ENCODE assay signal across 22 cellular contexts in genomic region chr22:45992737-45993136, GRCh38. TPM values are rescaled to one million over a fixed set of nuclear protein-coding genes. Genes with fewer than 3 reads are reported as not detected.
DNase-seq lines count a peak whose midpoint lies in the region; ATAC-seq, FAIRE-seq and TF ChIP-seq lines count a peak whose summit lies in the region.
"Had no signal": no experiment of that assay in that cellular context is flagged by ENCODE, and none has a peak within 500 bp of the region (broad histone marks: within the 10 kb centered on the region; RNA-seq: fewer than 3 reads in every experiment).

No MANE protein-coding gene starts in this region.

- H3K9ac ChIP-seq in SK-N-SH = no peak overlapping the region
- H3K9ac ChIP-seq in K562 (ENCODE audit: insufficient read depth in 1 of 2, low read depth in 2 of 2, low read length in 2 of 2) = no peak overlapping the region
- no peak overlapping the region for H3K9ac ChIP-seq in H1 (replicated peaks in 1 of 4; ENCODE audit: extremely low read depth in 1 of 4, low read depth in 3 of 4, low read length in 3 of 4)

- H2BK12ac ChIP-seq in H1 (ENCODE audit: low read depth, low read length) = no peak overlapping the region

- H3K23me2 ChIP-seq in H1 (ENCODE audit: low read depth, low read length) = peaks cover 11% of the 10 kb centered on the region; the same call in 1 of the 2 replicates

- H4K8ac ChIP-seq in H1 (ENCODE audit: extremely low read depth, insufficient read depth, low read length) = no peak overlapping the region; the same call in 1 of the 2 replicates

- H3K4me3 ChIP-seq in SK-N-SH (ENCODE audit: low read depth in 2 of 2, low read length in 1 of 2) (no peak overlapping the region), A549 (no peak overlapping the region), K562 (no peak overlapping the region), H1 (ENCODE audit: extremely low read depth in 1 of 4, insufficient read depth in 2 of 4, low read depth in 3 of 4, low read length in 4 of 4) (no peak overlapping the region)

- no peaks in the 10 kb centered on the region for H3K9me3 ChIP-seq in SK-N-SH
- no peaks in the 10 kb centered on the region for H3K9me3 ChIP-seq in A549
- no peaks in the 10 kb centered on the region for H3K9me3 ChIP-seq in K562 (replicated peaks; ENCODE audit: control insufficient read depth, insufficient read depth, low read depth, low read length)
- no peaks in the 10 kb centered on the region for H3K9me3 ChIP-seq in H1 (ENCODE audit: insufficient read depth in 2 of 2, low read depth in 1 of 2, low read length in 1 of 2)
- H3K9me3 ChIP-seq: Caco-2 had no signal

- no TSS peak for BruUV-seq in K562 (replicated peaks; lab: Mats Ljungman, UMichigan)

- H2AFZ ChIP-seq in SK-N-SH (ENCODE audit: low read depth) (no peak overlapping the region), K562 (ENCODE audit: low read depth, low read length) (no peak overlapping the region), H1 (ENCODE audit: low read length) (no peak overlapping the region)

- no peak overlapping the region for H4K5ac ChIP-seq in H1 (ENCODE audit: insufficient read length, low read depth, low read length)

- H3K4me1 ChIP-seq in SK-N-SH (ENCODE audit: control insufficient read depth in 1 of 2, insufficient read depth in 2 of 2, low read depth in 1 of 2, low read length in 1 of 2) (peaks cover 18 to 34% of the 10 kb centered on the region in 2 experiments; a peak in 3 of 4 replicates), A549 (no peaks in the 10 kb centered on the region), K562 (replicated peaks in 1 of 2; ENCODE audit: control insufficient read depth in 2 of 2, insufficient read depth in 2 of 2, low read length in 2 of 2) (peaks cover 0 to 31% of the 10 kb centered on the region in 2 experiments; a peak in 2 of 5 replicates), H1 (replicated peaks in 1 of 4; ENCODE audit: control insufficient read depth in 3 of 4, insufficient read depth in 4 of 4, low read length in 3 of 4) (peaks cover 0 to 1% (median 0%) of the 10 kb centered on the region in 4 experiments; a peak in 2 of 7 replicates)
- H3K4me1 ChIP-seq: Caco-2 had no signal

- no peak overlapping the region for H3K4ac ChIP-seq in H1 (replicated peaks; ENCODE audit: insufficient read length, low read depth, low read length)

- H2BK20ac ChIP-seq in H1 (ENCODE audit: low read length) = no peak overlapping the region

- no peak overlapping the region for H2BK120ac ChIP-seq in H1 (replicated peaks; ENCODE audit: low read depth, low read length)

- H3K36me3 ChIP-seq in SK-N-SH (replicated peaks in 1 of 2; ENCODE audit: control insufficient read depth in 1 of 2, insufficient read depth in 2 of 2, low read length in 1 of 2) = no peaks in the 10 kb centered on the region
- no peaks in the 10 kb centered on the region for H3K36me3 ChIP-seq in K562 (ENCODE audit: control insufficient read depth, insufficient read depth, low read length)
- H3K36me3 ChIP-seq in H1 (ENCODE audit: control insufficient read depth in 2 of 4, insufficient read depth in 4 of 4, low read length in 3 of 4) = no peaks in the 10 kb centered on the region

- TF ChIP-seq POLR2A in A549 (IDR thresholded peaks at IDR 0.05; ENCODE audit: low read length) = no peak
- no peak for TF ChIP-seq POLR2A in K562 (conservative IDR thresholded peaks at IDR 0.05)
- no peak for TF ChIP-seq POLR2A in H1 (IDR thresholded peaks at IDR 0.05; ENCODE audit: control extremely low read depth in 1 of 2, low read depth in 2 of 2, low read length in 2 of 2)

- H2BK15ac ChIP-seq in H1 (ENCODE audit: low read length) = no peak overlapping the region

- no peaks in the 10 kb centered on the region for H3K27me3 ChIP-seq in SK-N-SH (ENCODE audit: insufficient read depth)
- peaks cover 0 to 42% of the 10 kb centered on the region in 2 experiments; a peak in 2 of 5 replicates for H3K27me3 ChIP-seq in K562 (ENCODE audit: control insufficient read depth in 2 of 2, insufficient read depth in 2 of 2, low read length in 2 of 2)
- H3K27me3 ChIP-seq in H1 (replicated peaks in 1 of 4; ENCODE audit: control insufficient read depth in 3 of 4, extremely low read depth in 1 of 4, insufficient read depth in 3 of 4, low read length in 3 of 4) = no peaks in the 10 kb centered on the region; a peak in 3 of 7 replicates

- H3K9me1 ChIP-seq in K562 (ENCODE audit: control insufficient read depth, insufficient read depth, low read length) = no peaks in the 10 kb centered on the region

- intact Hi-C loops in K562 (cut with micrococcal nuclease) = no loop called here

- H3K18ac ChIP-seq in H1 (ENCODE audit: extremely low read depth, low read length) = no peak overlapping the region

- TF ChIP-seq EP300 in SK-N-SH (IDR thresholded peaks at IDR 0.05; ENCODE audit: borderline replicate concordance in 1 of 2, low read depth in 1 of 2, low read length in 1 of 2) (no peak), A549 (IDR thresholded peaks at IDR 0.05) (no peak), K562 (IDR thresholded peaks at IDR 0.05; ENCODE audit: low read length) (no peak), H1 (IDR thresholded peaks at IDR 0.05; ENCODE audit: borderline replicate concordance in 1 of 2, low read depth in 2 of 2, low read length in 2 of 2) (no peak)

- H4K91ac ChIP-seq in H1 (replicated peaks; ENCODE audit: insufficient read length, low read length) = no peak overlapping the region

- H3K9me2 ChIP-seq in SK-N-SH = no peaks in the 10 kb centered on the region

- H3K27ac ChIP-seq in SK-N-SH (ENCODE audit: low read depth in 2 of 2, low read length in 1 of 2) (no peak overlapping the region), A549 (no peak overlapping the region), K562 (ENCODE audit: extremely low read depth, low read depth, low read length) (no peak overlapping the region), H1 (ENCODE audit: low read depth, low read length) (no peak overlapping the region)
- H3K27ac ChIP-seq: 22Rv1 had no signal

- H2BK5ac ChIP-seq in H1 (ENCODE audit: low read depth, low read length) = no peak overlapping the region

- WGBS in SK-N-SH (ENCODE audit: low lambda C conversion rate) = 96% methylated on average over 2 of the region's 3 CpGs
- WGBS in A549 (ENCODE audit: missing lambda C conversion rate) = 75% methylated on average over 3 of the region's 3 CpGs
- 0% methylated on average over 3 of the region's 3 CpGs for WGBS in K562 (ENCODE audit: insufficient coverage, low coverage, missing lambda C conversion rate)
- WGBS in H1 (ENCODE audit: extremely low coverage in 1 of 2, insufficient coverage in 1 of 2, insufficient read length in 1 of 2, insufficient replicate concordance in 2 of 2, low coverage in 1 of 2, low lambda C conversion rate in 2 of 2, missing lambda C conversion rate in 1 of 2), 2 experiments = 84% methylated on average over 3 of the region's 3 CpGs; no CpG with 5 or more reads in 1 of the 2 experiments

- CTCF ChIA-PET in SK-N-SH (lab: Yijun Ruan, JAX) (interaction anchor here (1.7 kb wide), 1 partner anchor 13 kb away, joined by 8 read pairs; no protein-coding TSS in a partner anchor), A549 (lab: Yijun Ruan, JAX) (interaction anchor here (2.5 kb wide), 1 partner anchor 13 kb away, joined by 20 read pairs; no protein-coding TSS in a partner anchor), K562 (lab: Yijun Ruan, JAX; ENCODE audit: low intra/inter-chr PET ratio) (interaction anchor here (1.9 kb wide), 1 partner anchor 123 kb away, joined by 5 read pairs; no protein-coding TSS in a partner anchor), H1 (lab: Charles Lee; ENCODE audit: partially characterized antibody) (interaction anchor here (3.6 kb wide), 1 partner anchor 13 kb away, joined by 24 read pairs; no protein-coding TSS in a partner anchor)

- H3K23ac ChIP-seq in H1 (ENCODE audit: insufficient read length) = no peak overlapping the region

- no peak overlapping the region for H3K4me2 ChIP-seq in SK-N-SH
- H3K4me2 ChIP-seq in A549 = no peak overlapping the region
- no peak overlapping the region for H3K4me2 ChIP-seq in K562 (ENCODE audit: insufficient read depth, low read length)
- H3K4me2 ChIP-seq in H1 (ENCODE audit: insufficient read depth in 1 of 2, low read depth in 2 of 2, low read length in 2 of 2) = no peak overlapping the region

- H4K20me1 ChIP-seq in SK-N-SH (ENCODE audit: insufficient read depth) (no peaks in the 10 kb centered on the region), K562 (replicated peaks; ENCODE audit: control insufficient read depth, insufficient read depth, low read length) (0 out of 2 replicates have a peak, but pooled peaks cover 5% of the 10 kb centered on the region), H1 (replicated peaks in 1 of 2; ENCODE audit: control insufficient read depth in 1 of 2, insufficient read depth in 2 of 2, low read length in 2 of 2) (peaks cover 0 to 10% of the 10 kb centered on the region in 2 experiments)

- H3K79me2 ChIP-seq in SK-N-SH (ENCODE audit: insufficient read depth) (peaks cover 24% of the 10 kb centered on the region), K562 (ENCODE audit: control insufficient read depth, insufficient read depth, low read length) (no peaks in the 10 kb centered on the region), H1 (ENCODE audit: control insufficient read depth in 1 of 2, insufficient read depth in 2 of 2, low read length in 2 of 2) (no peaks in the 10 kb centered on the region)

- H3K79me1 ChIP-seq in H1 (ENCODE audit: low read depth, low read length) = no peaks in the 10 kb centered on the region

- POLR2A ChIA-PET in SK-N-SH (lab: Yijun Ruan, JAX) (no interaction called here), A549 (lab: Yijun Ruan, JAX) (no interaction called here), K562 (lab: Yijun Ruan, JAX) (no interaction called here), H1 (lab: Charles Lee; ENCODE audit: partially characterized antibody) (no interaction called here)

- in situ Hi-C loops in K562 (cut with MboI) = no loop called here

- 0 out of 2 replicates have a peak overlapping the region, but pooled peaks have one; percentile 71 for H2AK5ac ChIP-seq in H1 (ENCODE audit: low read depth, low read length)

- TF ChIP-seq RAD21 in SK-N-SH (IDR thresholded peaks at IDR 0.05; ENCODE audit: low read length) (no peak), A549 (conservative IDR thresholded peaks at IDR 0.05 in 1 of 2, IDR thresholded peaks at IDR 0.05 in 1 of 2) (no peak), K562 (CRISPR knock-in tag; conservative IDR thresholded peaks at IDR 0.05 in 1 of 2, IDR thresholded peaks at IDR 0.05 in 1 of 2) (no peak), H1 (IDR thresholded peaks at IDR 0.05 in 1 of 2, conservative IDR thresholded peaks at IDR 0.05 in 1 of 2; ENCODE audit: low read depth in 2 of 2, low read length in 2 of 2) (no peak)

- TF ChIP-seq CTCF in SK-N-SH (IDR thresholded peaks at IDR 0.05) = no peak
- no peak for TF ChIP-seq CTCF in A549 (IDR thresholded peaks at IDR 0.05)
- no peak for TF ChIP-seq CTCF in K562 (IDR thresholded peaks at IDR 0.05 in 2 of 3, conservative IDR thresholded peaks at IDR 0.05 in 1 of 3; ENCODE audit: insufficient read depth in 2 of 3, low read depth in 1 of 3, low read length in 3 of 3)
- no peak for TF ChIP-seq CTCF in H1 (IDR thresholded peaks at IDR 0.05; ENCODE audit: control extremely low read depth in 1 of 3, insufficient read depth in 1 of 3, low read depth in 1 of 3, low read length in 3 of 3)

- no peak for FAIRE-seq in A549 (lab: Jason Lieb, UNC)
- FAIRE-seq in K562 (lab: Jason Lieb, UNC) = no peak
- no peak for FAIRE-seq in H1 (lab: Jason Lieb, UNC)
- FAIRE-seq: D721Med, GM12892, GM18507 had no signal

- no peak overlapping the region for H3K14ac ChIP-seq in H1 (ENCODE audit: insufficient read length)

- DNase-seq in SK-N-SH (no peak), A549 (ENCODE audit: low read depth in 1 of 2, low spot score in 1 of 2) (no peak), K562 (ENCODE audit: extremely low read depth in 1 of 4, low spot score in 3 of 4) (no peak), H1 (ENCODE audit: low read depth in 1 of 2, low spot score in 2 of 2) (no peak), COLO829 (ENCODE audit: low spot score) (no peak)
- DNase-seq: C1 segment of cervical spinal cord; Caco-2; CD4-positive, CD25-positive, alpha-beta regulatory T cell; CD8-positive, alpha-beta memory T cell; DMS153; DMS79; GDM1; GOT3; H9 had no signal

- peaks cover 11% of the 10 kb centered on the region for H3F3A ChIP-seq in SK-N-SH (replicated peaks; ENCODE audit: insufficient read depth)

- no peak overlapping the region for H3K56ac ChIP-seq in H1 (replicated peaks; ENCODE audit: insufficient read length, low read depth, low read length)

- ATAC-seq in SK-N-SH treated with all-trans-retinoic acid at 6 μM for 48 hours = no peak
- ATAC-seq in A549 = no peak
- no peak for ATAC-seq in K562
- no peak for ATAC-seq in GM19351 (IDR thresholded peaks at IDR 0.05; ENCODE audit: unreplicated experiment)
- ATAC-seq in GM21390 (IDR thresholded peaks at IDR 0.05; ENCODE audit: unreplicated experiment) = no peak

RNA-seq across cellular contexts. Expression of gene WNT7B, which starts 15.8 kb away (rescaled TPM):
- polyA plus RNA-seq in SK-N-SH (2012; rRNA removed) (0.13 TPM in 1 of 2 replicates, not detected in the other), A549 (2011; rRNA removed) (16.9 and 21.0 TPM in 2 replicates), A549 (2017; fragmentation: RNase III; extraction: RNeasy Plus Mini Kit Qiagen cat#74134 plus additional on column Dnase treatment) (80.8 to 92.0 TPM (median 82.2 TPM) in 3 replicates), K562 (2011; rRNA removed) (not detected in 2 replicates), K562 (2014; fragmentation: Illumina TruSeq; extraction: Trizol) (not detected in 2 replicates), K562 (2014; fragmentation: Nextera tagmentation; extraction: Ambion mirVana) (not detected), K562 (2014; rRNA removed) (not detected in 2 replicates), H1 (2011; rRNA removed) (0.14 and 0.24 TPM in 2 replicates)
- 0.01 and 0.20 TPM in 2 replicates for polyA plus RNA-seq in SK-N-SH (2012; cell fraction: cytosol; rRNA removed)
- polyA plus RNA-seq in SK-N-SH (2012; cell fraction: nucleus; rRNA removed) = 0.08 TPM in 2 replicates
- polyA plus RNA-seq in A549 (2012; cell fraction: cytosol; rRNA removed) = 36.4 and 59.9 TPM in 2 replicates
- 48.0 and 49.6 TPM in 2 replicates for polyA plus RNA-seq in A549 (2012; cell fraction: nucleus; rRNA removed)
- polyA minus RNA-seq in A549 (2011; rRNA and poly(A)+ RNA removed) = 19.4 and 42.1 TPM in 2 replicates
- not detected in 2 replicates for total RNA-seq in K562 (2011; cell fraction: chromatin; rRNA removed; ENCODE audit: low replicate concordance)
- not detected in 2 replicates for total RNA-seq in K562 (2011; cell fraction: nucleolus; rRNA removed)
- not detected in 2 replicates for total RNA-seq in K562 (2011; cell fraction: nucleoplasm; rRNA removed)
- total RNA-seq in K562 (2014; rRNA removed) (not detected in 2 replicates), K562 (2014; rRNA removed; fragmentation: Illumina TruSeq; extraction: Trizol) (not detected in 2 replicates), K562 (2015; rRNA removed; fragmentation: Illumina TruSeq; extraction: Trizol) (not detected in 2 replicates), K562 (2021) (not detected in 2 replicates)
- polyA plus RNA-seq in K562 (2011; cell fraction: cytosol; rRNA removed) = not detected in 2 replicates
- polyA plus RNA-seq in K562 (2011; cell fraction: nucleus; rRNA removed) = not detected in 2 replicates
- not detected in 2 replicates for polyA plus RNA-seq in K562 (2012)
- polyA minus RNA-seq in K562 (2011; rRNA and poly(A)+ RNA removed) = not detected in 2 replicates
- not detected in 2 replicates for polyA minus RNA-seq in K562 (2011; cell fraction: cytosol; rRNA and poly(A)+ RNA removed)
- not detected in 2 replicates for polyA minus RNA-seq in K562 (2011; cell fraction: nucleus; rRNA and poly(A)+ RNA removed)
- total RNA-seq in H1 (2021; fragmentation: NEBNext Ultra II Directional; extraction: Animal tissue kit (Norgen Biotek cat#: 25700)) = 0.13 and 0.24 TPM in 2 replicates
- polyA plus RNA-seq in H1 (2011; cell fraction: cytosol; rRNA removed) = 0.12 TPM
- 0.27 TPM for polyA plus RNA-seq in H1 (2011; cell fraction: nucleus; rRNA removed)
- polyA plus RNA-seq in H1 (2012, experiment 1 of 2) = 0.14 to 0.46 TPM (median 0.23 TPM) in 4 replicates
- polyA plus RNA-seq in H1 (2012, experiment 2 of 2) = 0.29 TPM
- 0.08 TPM for polyA plus RNA-seq in H1 (2013, experiment 1 of 2)
- 0.13 TPM for polyA plus RNA-seq in H1 (2013, experiment 2 of 2)
- polyA minus RNA-seq in H1 (2011; rRNA and poly(A)+ RNA removed) = 0.16 and 0.17 TPM in 2 replicates
- not detected for polyA minus RNA-seq in H1 (2011; cell fraction: cytosol; rRNA and poly(A)+ RNA removed)
- polyA minus RNA-seq in H1 (2011; cell fraction: nucleus; rRNA and poly(A)+ RNA removed) = 0.30 TPM
- total RNA-seq: A673; CD4-positive, CD25-positive, alpha-beta regulatory T cell; CD8-positive, alpha-beta memory T cell had no signal
- polyA plus RNA-seq: CD4-positive, CD25-positive, alpha-beta regulatory T cell; CD8-positive, alpha-beta memory T cell had no signal

Comparison
In these comparisons a context has a peak if more than half of its experiments do, and no peak if none do; other contexts are left out.
1. RNA of gene WNT7B, which starts 15.8 kb away (polyA plus RNA-seq): 16.9 to 92.0 TPM in A549; 0.08 to 0.46 TPM in H1, 0.01 to 0.20 TPM in SK-N-SH and not detected in K562; every median in the first group is over 10 times any median in the second.